In genomic region chr1:195851016-195851591, GRCh38 we compare ENCODE assay signal across 22 cellular contexts.
DNase-seq lines count a peak whose midpoint lies in the region; ATAC-seq, FAIRE-seq and TF ChIP-seq lines count a peak whose summit lies in the region.
"Had no signal": no experiment of that assay in that cellular context is flagged by ENCODE, and none has a peak within 500 bp of the region (broad histone marks: within the 10 kb centered on the region; RNA-seq: fewer than 3 reads in every experiment).

No MANE protein-coding gene starts in this region.

- H2BK12ac ChIP-seq in H1 (ENCODE audit: low read depth, low read length): no peak overlapping the region

- H2AK5ac ChIP-seq in H1 (ENCODE audit: low read depth, low read length): no peak overlapping the region

- H3K36me3 Mint-ChIP-seq in MCF 10A (ENCODE audit: insufficient read depth, unreplicated experiment) (no peaks in the 10 kb centered on the region), mesothelial cell of epicardium (no peaks in the 10 kb centered on the region)
- H3K36me3 Mint-ChIP-seq: CD8-positive, alpha-beta T cell had no signal

- TF ChIP-seq EP300 in H1 (IDR thresholded peaks at IDR 0.05; ENCODE audit: borderline replicate concordance in 1 of 2, low read depth in 2 of 2, low read length in 2 of 2): no peak

- H3K36me3 ChIP-seq in breast epithelium: no peaks in the 10 kb centered on the region
- no peaks in the 10 kb centered on the region for H3K36me3 ChIP-seq in H1 (ENCODE audit: control insufficient read depth in 2 of 4, insufficient read depth in 4 of 4, low read length in 3 of 4)
- H3K36me3 ChIP-seq: BLaER1 had no signal

- no peak overlapping the region for H3K4me3 Mint-ChIP-seq in MCF 10A (ENCODE audit: unreplicated experiment)
- no peak overlapping the region for H3K4me3 Mint-ChIP-seq in mesothelial cell of epicardium
- H3K4me3 Mint-ChIP-seq: CD8-positive, alpha-beta T cell; HFFc6 had no signal

- DNase-seq in MCF 10A (ENCODE audit: unreplicated experiment) (no peak), breast epithelium (ENCODE audit: low spot score in 2 of 2) (no peak), OCI-M1 (lab: John Stamatoyannopoulos, UW) (peak; percentile 16), H1 (ENCODE audit: low read depth in 1 of 2, low spot score in 2 of 2) (no peak), right cardiac atrium (no peak), Ammon's horn (ENCODE audit: low spot score) (no peak), mesothelial cell of epicardium (ENCODE audit: low spot score in 2 of 2, unreplicated experiment in 2 of 2) (no peak)
- DNase-seq in activated CD4-positive, alpha-beta T cell treated with anti-CD3 and anti-CD28 coated beads for 48 hours: no peak
- DNase-seq: CD8-positive, alpha-beta T cell; DMS79 treated with DMSO at 0.1 percent for 48 hours; GF-D8; GOT3; NCI-H1417; NCI-H1930; NCI-H2171; NCI-H510A; NCI-H774; SHP77 had no signal

- H2BK15ac ChIP-seq in H1 (ENCODE audit: low read length): no peak overlapping the region

- H3K4me3 ChIP-seq in breast epithelium: no peak overlapping the region
- H3K4me3 ChIP-seq in H1 (ENCODE audit: extremely low read depth in 1 of 4, insufficient read depth in 2 of 4, low read depth in 3 of 4, low read length in 4 of 4): no peak overlapping the region
- H3K4me3 ChIP-seq in right cardiac atrium (ENCODE audit: low read length): no peak overlapping the region
- H3K4me3 ChIP-seq: BLaER1 had no signal

- H3K9me3 Mint-ChIP-seq in MCF 10A (ENCODE audit: unreplicated experiment) (no peaks in the 10 kb centered on the region), mesothelial cell of epicardium (no peaks in the 10 kb centered on the region)
- H3K9me3 Mint-ChIP-seq: CD8-positive, alpha-beta T cell; HFFc6 had no signal

- WGBS in H1 (ENCODE audit: extremely low coverage in 1 of 2, insufficient coverage in 1 of 2, insufficient read length in 1 of 2, insufficient replicate concordance in 2 of 2, low coverage in 1 of 2, low lambda C conversion rate in 2 of 2, missing lambda C conversion rate in 1 of 2), 2 experiments: 79% methylated on average over 4 of the region's 4 CpGs; no CpG with 5 or more reads in 1 of the 2 experiments
- 56% methylated on average over 4 of the region's 4 CpGs for WGBS in right cardiac atrium

- no peak overlapping the region for H2BK20ac ChIP-seq in H1 (ENCODE audit: low read length)

- no peaks in the 10 kb centered on the region for H3K27me3 ChIP-seq in breast epithelium
- no peaks in the 10 kb centered on the region for H3K27me3 ChIP-seq in H1 (replicated peaks in 1 of 4; ENCODE audit: control insufficient read depth in 3 of 4, extremely low read depth in 1 of 4, insufficient read depth in 3 of 4, low read length in 3 of 4)
- H3K27me3 ChIP-seq in right cardiac atrium (ENCODE audit: control insufficient read depth, insufficient read depth): no peaks in the 10 kb centered on the region
- H3K27me3 ChIP-seq: BLaER1 had no signal

- H4K8ac ChIP-seq in H1 (ENCODE audit: extremely low read depth, insufficient read depth, low read length): no peak overlapping the region

- TF ChIP-seq POLR2A in breast epithelium (IDR thresholded peaks at IDR 0.05) (no peak), H1 (IDR thresholded peaks at IDR 0.05; ENCODE audit: control extremely low read depth in 1 of 2, low read depth in 2 of 2, low read length in 2 of 2) (no peak)

- intact Hi-C loops in MCF 10A (cut with micrococcal nuclease) (no loop called here), breast epithelium (cut with DNase I; ENCODE audit: low total_unique reads) (no loop called here), right cardiac atrium (cut with DNase I) (no loop called here)

- H3K79me1 ChIP-seq in H1 (ENCODE audit: low read depth, low read length): no peaks in the 10 kb centered on the region

- H3K4ac ChIP-seq in H1 (replicated peaks; ENCODE audit: insufficient read length, low read depth, low read length): no peak overlapping the region

- FAIRE-seq in H1 (lab: Jason Lieb, UNC): no peak
- FAIRE-seq: GM12891, RCC 7860 had no signal

- H3K4me1 Mint-ChIP-seq in MCF 10A (ENCODE audit: insufficient read depth, unreplicated experiment): peaks cover 6% of the 10 kb centered on the region
- H3K4me1 Mint-ChIP-seq in mesothelial cell of epicardium: peaks cover 11% of the 10 kb centered on the region

- no peak overlapping the region for H3K56ac ChIP-seq in H1 (replicated peaks; ENCODE audit: insufficient read length, low read depth, low read length)

- H3K18ac ChIP-seq in H1 (ENCODE audit: extremely low read depth, low read length): no peak overlapping the region

- H3K27ac Mint-ChIP-seq in MCF 10A (ENCODE audit: low read depth, unreplicated experiment): peak overlapping the region; percentile 70
- H3K27ac Mint-ChIP-seq in mesothelial cell of epicardium: no peak overlapping the region
- H3K27ac Mint-ChIP-seq: CD8-positive, alpha-beta T cell; HFFc6 had no signal

- H2BK5ac ChIP-seq in H1 (ENCODE audit: low read depth, low read length): peak overlapping the region; percentile 41; the same call in 1 of the 2 replicates

- H2BK120ac ChIP-seq in H1 (replicated peaks; ENCODE audit: low read depth, low read length): no peak overlapping the region

- no peak overlapping the region for H3K27ac ChIP-seq in breast epithelium
- no peak overlapping the region for H3K27ac ChIP-seq in H1 (ENCODE audit: low read depth, low read length)
- no peak overlapping the region for H3K27ac ChIP-seq in right cardiac atrium (ENCODE audit: low read length)
- H3K27ac ChIP-seq: BLaER1 had no signal

- H3K9me3 ChIP-seq in breast epithelium (no peaks in the 10 kb centered on the region), H1 (ENCODE audit: insufficient read depth in 2 of 2, low read depth in 1 of 2, low read length in 1 of 2) (no peaks in the 10 kb centered on the region), right cardiac atrium (ENCODE audit: control insufficient read depth, low read length) (no peaks in the 10 kb centered on the region)
- H3K9me3 ChIP-seq: BLaER1 had no signal

- H3K27me3 Mint-ChIP-seq in MCF 10A (ENCODE audit: insufficient read depth, unreplicated experiment): no peaks in the 10 kb centered on the region
- H3K27me3 Mint-ChIP-seq in mesothelial cell of epicardium (ENCODE audit: low read depth): no peaks in the 10 kb centered on the region

- H4K5ac ChIP-seq in H1 (ENCODE audit: insufficient read length, low read depth, low read length): no peak overlapping the region

- POLR2A ChIA-PET in MCF 10A (lab: Yijun Ruan, JAX): interaction anchor here (0.6 kb wide), 3 partner anchors 21 to 1310 kb away, joined by 3 read pairs; no protein-coding TSS in a partner anchor
- POLR2A ChIA-PET in H1 (lab: Charles Lee; ENCODE audit: partially characterized antibody): no interaction called here

- H3K23ac ChIP-seq in H1 (ENCODE audit: insufficient read length): no peak overlapping the region

- peak overlapping the region; percentile 49; the same call in 1 of the 2 replicates for H2AFZ ChIP-seq in H1 (ENCODE audit: low read length)

- no peak for ATAC-seq in right cardiac atrium
- ATAC-seq: CD8-positive, alpha-beta T cell had no signal

- H3K23me2 ChIP-seq in H1 (ENCODE audit: low read depth, low read length): no peaks in the 10 kb centered on the region

- H4K91ac ChIP-seq in H1 (replicated peaks; ENCODE audit: insufficient read length, low read length): no peak overlapping the region

- no peak overlapping the region for H3K9ac ChIP-seq in H1 (replicated peaks in 1 of 4; ENCODE audit: extremely low read depth in 1 of 4, low read depth in 3 of 4, low read length in 3 of 4)
- H3K9ac ChIP-seq: BLaER1 had no signal

- no peaks in the 10 kb centered on the region for H4K20me1 ChIP-seq in H1 (replicated peaks in 1 of 2; ENCODE audit: control insufficient read depth in 1 of 2, insufficient read depth in 2 of 2, low read length in 2 of 2)
- H4K20me1 ChIP-seq: BLaER1 had no signal

- no peak for TF ChIP-seq RAD21 in H1 (IDR thresholded peaks at IDR 0.05 in 1 of 2, conservative IDR thresholded peaks at IDR 0.05 in 1 of 2; ENCODE audit: low read depth in 2 of 2, low read length in 2 of 2)

- TF ChIP-seq CTCF in MCF 10A (IDR thresholded peaks at IDR 0.05; ENCODE audit: unreplicated experiment): no peak
- TF ChIP-seq CTCF in breast epithelium (IDR thresholded peaks at IDR 0.05): no peak
- no peak for TF ChIP-seq CTCF in H1 (IDR thresholded peaks at IDR 0.05; ENCODE audit: control extremely low read depth in 1 of 3, insufficient read depth in 1 of 3, low read depth in 1 of 3, low read length in 3 of 3)
- TF ChIP-seq CTCF in mesothelial cell of epicardium (IDR thresholded peaks at IDR 0.05; ENCODE audit: unreplicated experiment): no peak

- CTCF ChIA-PET in MCF 10A (lab: Yijun Ruan, JAX): no interaction called here
- CTCF ChIA-PET in H1 (lab: Charles Lee; ENCODE audit: partially characterized antibody): interaction anchor here (0.6 to 0.7 kb wide), 2 partner anchors 35 to 209 kb away, joined by 3 to 4 read pairs; no protein-coding TSS in a partner anchor

- no peak overlapping the region for H3K14ac ChIP-seq in H1 (ENCODE audit: insufficient read length)

- no TSS peak for BruUV-seq in MCF 10A (replicated peaks; lab: Mats Ljungman, UMichigan)

- no peak overlapping the region for H3K4me2 ChIP-seq in H1 (ENCODE audit: insufficient read depth in 1 of 2, low read depth in 2 of 2, low read length in 2 of 2)
- H3K4me2 ChIP-seq: BLaER1 had no signal

- H3K4me1 ChIP-seq in breast epithelium (no peaks in the 10 kb centered on the region), H1 (replicated peaks in 1 of 4; ENCODE audit: control insufficient read depth in 3 of 4, insufficient read depth in 4 of 4, low read length in 3 of 4) (peaks cover 0 to 5% (median 3%) of the 10 kb centered on the region in 4 experiments; a peak in 3 of 7 replicates), right cardiac atrium (ENCODE audit: control insufficient read depth, insufficient read depth, low read length) (no peaks in the 10 kb centered on the region)
- H3K4me1 ChIP-seq: BLaER1 had no signal

- H3K79me2 ChIP-seq in H1 (ENCODE audit: control insufficient read depth in 1 of 2, insufficient read depth in 2 of 2, low read length in 2 of 2): no peaks in the 10 kb centered on the region

TF ChIP-seq in H1, 55 proteins besides CTCF, POLR2A, EP300 and RAD21 (continues in another document):
- no peak for TF ChIP-seq CBX8 (IDR thresholded peaks at IDR 0.05; ENCODE audit: borderline replicate concordance, low read depth, low read length)
- no peak for TF ChIP-seq TBP (IDR thresholded peaks at IDR 0.05; ENCODE audit: low read depth, low read length)
- TF ChIP-seq CTBP2 (IDR thresholded peaks at IDR 0.05; ENCODE audit: borderline replicate concordance, insufficient read depth, insufficient read length, low read length): no peak
- TF ChIP-seq JUN (IDR thresholded peaks at IDR 0.05; ENCODE audit: low read depth, low read length): no peak
- no peak for TF ChIP-seq SIX5 (IDR thresholded peaks at IDR 0.05; ENCODE audit: low read depth, low read length)
- TF ChIP-seq HDAC6 (IDR thresholded peaks at IDR 0.05; ENCODE audit: low read depth, low read length): no peak
- no peak for TF ChIP-seq PHF8 (conservative IDR thresholded peaks at IDR 0.05; ENCODE audit: low read depth, low read length)
- TF ChIP-seq JUND (IDR thresholded peaks at IDR 0.05; ENCODE audit: low read length): no peak
- TF ChIP-seq SP2 (IDR thresholded peaks at IDR 0.05; ENCODE audit: low read length): no peak
